In genomic region chr4:751676-752075, GRCh38 we compare ENCODE assay signal across 17 cellular contexts. TPM values are rescaled to one million over a fixed set of nuclear protein-coding genes. Genes with fewer than 3 reads are reported as not detected.
DNase-seq lines count a peak whose midpoint lies in the region; ATAC-seq lines count a peak whose summit lies in the region.
"Had no signal": no experiment of that assay in that cellular context is flagged by ENCODE, and none has a peak within 500 bp of the region (broad histone marks: within the 10 kb centered on the region; RNA-seq: fewer than 3 reads in every experiment).

No MANE protein-coding gene starts in this region.

- peak overlapping the region; percentile 37 for H3K27ac Mint-ChIP-seq in stimulated activated naive B cell treated with anti-CD40 and anti-IgM and Interleukin-4, amounts not matched to agents 10 μg/mL and 1 μg/mL and 100 μg/mL, for 72 hours
- H3K27ac Mint-ChIP-seq: activated naive CD8-positive, alpha-beta T cell treated with anti-CD3 and anti-CD28 coated beads for 36 hours had no signal

- H3K36me3 Mint-ChIP-seq in stimulated activated naive B cell treated with anti-CD40 and anti-IgM and Interleukin-4, amounts not matched to agents 10 μg/mL and 1 μg/mL and 100 μg/mL, for 72 hours, result peaks cover 31 to 58% of the 10 kb centered on the region in 2 donors

- no peaks in the 10 kb centered on the region for H3K27me3 Mint-ChIP-seq in stimulated activated naive B cell treated with anti-CD40 and anti-IgM and Interleukin-4, amounts not matched to agents 10 μg/mL and 1 μg/mL and 100 μg/mL, for 72 hours
- H3K27me3 Mint-ChIP-seq: activated naive CD8-positive, alpha-beta T cell treated with anti-CD3 and anti-CD28 coated beads for 36 hours; central memory CD8-positive, alpha-beta T cell; stimulated activated naive CD8-positive, alpha-beta T cell treated with anti-CD3 and anti-CD28 coated beads, Interleukin-15, amount 100 ng/mL, for 72 hours had no signal

- ATAC-seq in Right ventricle myocardium inferior (peak; percentile 15), GM21717 (IDR thresholded peaks at IDR 0.05; ENCODE audit: unreplicated experiment) (no peak)
- no peak for ATAC-seq in stimulated activated naive B cell treated with anti-CD40 and anti-IgM and Interleukin-4, amounts not matched to agents 10 μg/mL and 1 μg/mL and 100 μg/mL, for 72 hours (replicated peaks)
- ATAC-seq: foreskin keratinocyte; stimulated activated naive CD8-positive, alpha-beta T cell treated with anti-CD3 and anti-CD28 coated beads, Interleukin-15, amount 100 ng/mL, for 72 hours had no signal

- no peak overlapping the region for H3K4me3 Mint-ChIP-seq in stimulated activated naive B cell treated with anti-CD40 and anti-IgM and Interleukin-4, amounts not matched to agents 10 μg/mL and 1 μg/mL and 100 μg/mL, for 72 hours
- H3K4me3 Mint-ChIP-seq: activated naive CD8-positive, alpha-beta T cell treated with anti-CD3 and anti-CD28 coated beads for 36 hours; central memory CD8-positive, alpha-beta T cell; H9; stimulated activated naive CD8-positive, alpha-beta T cell treated with anti-CD3 and anti-CD28 coated beads, Interleukin-15, amount 100 ng/mL, for 72 hours had no signal

- no peaks in the 10 kb centered on the region for H3K9me3 Mint-ChIP-seq in stimulated activated naive B cell treated with anti-CD40 and anti-IgM and Interleukin-4, amounts not matched to agents 10 μg/mL and 1 μg/mL and 100 μg/mL, for 72 hours
- H3K9me3 Mint-ChIP-seq: activated naive CD8-positive, alpha-beta T cell treated with anti-CD3 and anti-CD28 coated beads for 36 hours; central memory CD8-positive, alpha-beta T cell; stimulated activated naive CD8-positive, alpha-beta T cell treated with anti-CD3 and anti-CD28 coated beads, Interleukin-15, amount 100 ng/mL, for 72 hours had no signal

- DNase-seq in Right ventricle myocardium inferior (ENCODE audit: missing footprints) (no peak), cardiac septum (ENCODE audit: low spot score) (no peak), T1000 (lab: John Stamatoyannopoulos, UW) (peak; percentile 72), iris pigment epithelial cell (ENCODE audit: low read depth) (peak; percentile 20), GF-D8 (lab: John Stamatoyannopoulos, UW) (no peak)
- DNase-seq in stimulated activated naive B cell treated with anti-CD40 and anti-IgM and Interleukin-4, amounts not matched to agents 10 μg/mL and 1 μg/mL and 100 μg/mL, for 72 hours, result no peak
- DNase-seq in stimulated activated CD4-positive, alpha-beta T cell treated with anti-CD3 and anti-CD28 coated beads, Interleukin-4, amount 100 ng/mL, for 4 hours, result no peak
- DNase-seq: ACHN; activated CD4-positive, alpha-beta T cell treated with anti-CD3 and anti-CD28 coated beads, Interleukin-2, amount 50 U/mL, for 4 hours; activated naive CD8-positive, alpha-beta T cell treated with anti-CD3 and anti-CD28 coated beads for 36 hours; activated T-cell treated with anti-CD3 and anti-CD28 coated beads, Interleukin-2, amount 50 U/mL, for 1 hour; foreskin keratinocyte; H9; NCI-H2107; stimulated activated naive CD8-positive, alpha-beta T cell treated with anti-CD3 and anti-CD28 coated beads, Interleukin-15, amount 100 ng/mL, for 72 hours had no signal

- intact Hi-C loops in Right ventricle myocardium inferior (cut with DNase I) (no loop called here), cardiac septum (cut with DNase I) (no loop called here)

- peaks cover 9% of the 10 kb centered on the region in 2 donors for H3K4me1 Mint-ChIP-seq in stimulated activated naive B cell treated with anti-CD40 and anti-IgM and Interleukin-4, amounts not matched to agents 10 μg/mL and 1 μg/mL and 100 μg/mL, for 72 hours
- H3K4me1 Mint-ChIP-seq: H9 had no signal

RNA-seq across cellular contexts. Expression of gene PCGF3, which starts 46.0 kb away (rescaled TPM):
- total RNA-seq in Right ventricle myocardium inferior (21.7 TPM), cardiac septum (24.3 TPM)

Comparison
In these comparisons a context has a peak if more than half of its experiments do, and no peak if none do; other contexts are left out.
1. DNase-seq: peak in T1000 (single experiment) and iris pigment epithelial cell (single experiment); none in Right ventricle myocardium inferior (single experiment), cardiac septum (single experiment), stimulated activated naive B cell treated with anti-CD40 and anti-IgM and Interleukin-4, amounts not matched to agents 10 μg/mL and 1 μg/mL and 100 μg/mL, for 72 hours (single experiment), stimulated activated CD4-positive, alpha-beta T cell treated with anti-CD3 and anti-CD28 coated beads, Interleukin-4, amount 100 ng/mL, for 4 hours (0 of 2) and GF-D8 (single experiment).